29 cellular contexts compared by ENCODE assay signal in the genomic region with DNA sequence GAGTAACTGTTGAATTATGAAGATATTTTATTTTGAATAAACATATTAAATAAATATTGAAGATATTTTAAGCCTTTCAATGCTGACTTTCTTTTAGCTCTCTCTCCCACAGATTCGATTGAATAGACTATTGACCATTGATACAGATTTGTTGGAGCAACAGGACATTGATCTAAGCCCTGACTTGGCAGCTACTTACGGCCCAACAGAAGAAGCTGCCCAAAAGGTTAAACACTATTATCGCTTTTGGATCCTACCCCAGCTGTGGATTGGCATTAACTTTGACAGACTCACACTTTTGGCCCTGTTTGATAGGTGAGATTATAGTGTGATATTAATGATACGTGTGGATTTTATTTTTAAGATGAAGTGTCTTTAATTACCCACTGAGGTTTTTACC.
"Had no signal": no experiment of that assay in that cellular context is flagged by ENCODE, and none has a peak within 500 bp of the region (broad histone marks: within the 10 kb centered on the region; RNA-seq: fewer than 3 reads in every experiment).

No MANE protein-coding gene starts in this region.

- DNase-seq: head of caudate nucleus; hypothalamus; kidney glomerular epithelial cell; left cardiac atrium; left lung; mesendoderm; naive B cell; natural killer cell; nephron progenitor cell; occipital lobe; stimulated activated CD4-positive, alpha-beta T cell treated with anti-CD3 and anti-CD28 coated beads, Interleukin-12 subunit alpha, Interleukin-12 subunit beta, amount 100 ng/mL, for 4 hours; stimulated activated CD4-positive, alpha-beta T cell treated with anti-CD3 and anti-CD28 coated beads, Interleukin-15, amount 100 ng/mL, for 24 hours; stimulated activated CD4-positive, alpha-beta T cell treated with anti-CD3 and anti-CD28 coated beads, Interleukin-2, amount 100 ng/mL, for 24 hours; stimulated activated CD4-positive, alpha-beta T cell treated with anti-CD3 and anti-CD28 coated beads, Interleukin-4, amount 100 ng/mL, for 1 hour; stimulated activated naive B cell treated with anti-CD40 and anti-IgM and Interleukin-4, amounts not matched to agents 10 μg/mL and 1 μg/mL and 100 μg/mL, for 72 hours; stimulated activated naive CD8-positive, alpha-beta T cell treated with anti-CD3 and anti-CD28 coated beads, Interleukin-15, Interleukin-2, amounts not matched to agents 100 U/mL and 50 U/mL, for 24 hours; stomach; testis; thyroid gland; transverse colon; upper lobe of left lung had no signal

- H3K4me1 Mint-ChIP-seq: mesothelial cell of epicardium, nephron progenitor cell, neural progenitor cell had no signal

- H3K27ac ChIP-seq: left lung, neural progenitor cell, neutrophil, parathyroid adenoma, right atrium auricular region, skin epidermis, stomach, testis, thyroid gland, transverse colon, upper lobe of left lung had no signal

- ATAC-seq: left cardiac atrium; left lung; natural killer cell; sciatic nerve; stimulated activated naive B cell treated with anti-CD40 and anti-IgM and Interleukin-4, amounts not matched to agents 10 μg/mL and 1 μg/mL and 100 μg/mL, for 72 hours; stimulated activated naive CD8-positive, alpha-beta T cell treated with anti-CD3 and anti-CD28 coated beads, Interleukin-15, Interleukin-2, amounts not matched to agents 100 U/mL and 50 U/mL, for 24 hours had no signal

- H3K4me1 ChIP-seq: neural progenitor cell, parathyroid adenoma, right atrium auricular region, testis, thyroid gland had no signal

- H3K27ac Mint-ChIP-seq: mesothelial cell of epicardium; nephron progenitor cell; neural progenitor cell; stimulated activated naive B cell treated with anti-CD40 and anti-IgM and Interleukin-4, amounts not matched to agents 10 μg/mL and 1 μg/mL and 100 μg/mL, for 72 hours had no signal

- H3K27me3 Mint-ChIP-seq: naive B cell; stimulated activated naive B cell treated with anti-CD40 and anti-IgM and Interleukin-4, amounts not matched to agents 10 μg/mL and 1 μg/mL and 100 μg/mL, for 72 hours had no signal

- H3K4me3 ChIP-seq: left lung, lung, neural progenitor cell, right atrium auricular region, skin epidermis, stomach, testis, thyroid gland, transverse colon, upper lobe of left lung had no signal

- H3K4me3 Mint-ChIP-seq: mesothelial cell of epicardium; naive B cell; natural killer cell; nephron progenitor cell; neural progenitor cell; stimulated activated naive B cell treated with anti-CD40 and anti-IgM and Interleukin-4, amounts not matched to agents 10 μg/mL and 1 μg/mL and 100 μg/mL, for 72 hours had no signal

- H3K27me3 ChIP-seq: left lung, neural progenitor cell, neutrophil, right atrium auricular region, stomach, testis, thyroid gland, transverse colon, upper lobe of left lung had no signal

- H3K9me3 ChIP-seq: left lung, neutrophil, right atrium auricular region, stomach, testis, thyroid gland, transverse colon, upper lobe of left lung had no signal

- H3K9me3 Mint-ChIP-seq: mesothelial cell of epicardium; naive B cell; natural killer cell; nephron progenitor cell; neural progenitor cell; stimulated activated naive B cell treated with anti-CD40 and anti-IgM and Interleukin-4, amounts not matched to agents 10 μg/mL and 1 μg/mL and 100 μg/mL, for 72 hours had no signal
